8 cellular contexts compared by ENCODE assay signal in genomic region chr3:23916886-23917815, GRCh38. TPM values are rescaled to one million over a fixed set of nuclear protein-coding genes. Genes with fewer than 3 reads are reported as not detected.
DNase-seq lines count a peak whose midpoint lies in the region; TF ChIP-seq lines count a peak whose summit lies in the region.

NKIRAS1 (minus strand) TSS chr3:23916990; CDS start chr3:23910904, 6,086 bp downstream.
RPL15 (plus strand) TSS chr3:23917132; CDS start chr3:23917860, 728 bp downstream.

- in situ Hi-C loops in SK-MEL-5 (cut with HindIII; ENCODE audit: low pct_unique_long_range_greater_than_20kb, low sequenced_read_pairs) = no loop called here

- peak; percentile 95 for DNase-seq in GM04504 (ENCODE audit: low read depth)
- DNase-seq in HEK293T (ENCODE audit: extremely low spot score) = peak; percentile 92
- DNase-seq in MV-4-11 (lab: John Stamatoyannopoulos, UW) = peak; percentile 95
- peak; percentile 97 for DNase-seq in SK-MEL-5 (ENCODE audit: low read depth, low spot score)
- DNase-seq in activated naive CD4-positive, alpha-beta T cell treated with anti-CD3 and anti-CD28 coated beads, Interleukin-2, amount 50 U/mL, for 16 hours = peak; percentile 97
- DNase-seq in globus pallidus (ENCODE audit: low spot score) = peak; percentile 97
- DNase-seq in occipital lobe (lab: John Stamatoyannopoulos, UW) = peak; percentile 95

- H3K27ac ChIP-seq in temporal lobe (ENCODE audit: low read depth, low read length) = peak within 1 kb of the TSS; percentile 64

- POLR2A ChIA-PET in HEK293T (lab: Yijun Ruan, JAX) = interaction anchor here (0.5 to 2.9 kb wide), 82 partner anchors 8 to 1158 kb away, joined by 3 to 62 read pairs (median 4); no protein-coding TSS in a partner anchor

- CTCF ChIA-PET in HEK293T (lab: Yijun Ruan, JAX) = no interaction called here

TF ChIP-seq in HEK293T, 16 proteins besides CTCF, POLR2A, EP300 and RAD21:
- TF ChIP-seq HDGF (IDR thresholded peaks at IDR 0.05; ENCODE audit: borderline replicate concordance) = no peak
- TF ChIP-seq PKNOX1 (IDR thresholded peaks at IDR 0.05) = no peak
- peak; percentile 98 for TF ChIP-seq ELF4 (IDR thresholded peaks at IDR 0.05)
- no peak; the same call in 1 of the 2 replicates for TF ChIP-seq TARDBP (IDR thresholded peaks at IDR 0.05)
- no peak for TF ChIP-seq SP1 (IDR thresholded peaks at IDR 0.05)
- TF ChIP-seq ZNF384 (IDR thresholded peaks at IDR 0.05) = no peak
- TF ChIP-seq LEF1 (IDR thresholded peaks at IDR 0.05; ENCODE audit: borderline replicate concordance) = peak; percentile 51; the same call in 1 of the 2 replicates
- peak; percentile 78 for TF ChIP-seq NFRKB (IDR thresholded peaks at IDR 0.05)
- TF ChIP-seq FOXK2 (IDR thresholded peaks at IDR 0.05) = no peak
- peak; percentile 71; the same call in 1 of the 2 replicates for TF ChIP-seq CTBP1 (IDR thresholded peaks at IDR 0.05; ENCODE audit: borderline replicate concordance)
- no peak for TF ChIP-seq FOXA1 (IDR thresholded peaks at IDR 0.05)
- 0 out of 2 replicates have a peak, but pooled peaks have one; percentile 32 for TF ChIP-seq ARNT (IDR thresholded peaks at IDR 0.05)
- TF ChIP-seq SUZ12 (IDR thresholded peaks at IDR 0.05) = no peak
- no peak for TF ChIP-seq FOXM1 (IDR thresholded peaks at IDR 0.05; ENCODE audit: borderline replicate concordance)
- no peak for TF ChIP-seq BHLHE40 (IDR thresholded peaks at IDR 0.05; ENCODE audit: borderline replicate concordance)
- TF ChIP-seq L3MBTL2 (conservative IDR thresholded peaks at IDR 0.05) = 0 out of 2 replicates have a peak, but pooled peaks have one; percentile 22

RNA-seq across cellular contexts. Expression of gene NKIRAS1, which starts in this region (rescaled TPM):
- total RNA-seq in SK-MEL-5 (2014; rRNA removed; shearing (Covaris generic)) = 15.1 and 16.2 TPM in 2 replicates
- 9.3 and 13.0 TPM in 2 replicates for polyA plus RNA-seq in SK-MEL-5 (2015; cell fraction: cytosol; rRNA removed)
- 3.9 and 10.6 TPM in 2 replicates for polyA plus RNA-seq in SK-MEL-5 (2015; cell fraction: nucleus; rRNA removed)
- total RNA-seq in occipital lobe = 36.5 TPM
- total RNA-seq in temporal lobe = 34.2 TPM

RNA-seq across cellular contexts. Expression of gene RPL15, which starts in this region (rescaled TPM):
- total RNA-seq in SK-MEL-5 (2014; rRNA removed; shearing (Covaris generic)) = 2,511 and 2,872 TPM in 2 replicates
- 3,681 and 4,264 TPM in 2 replicates for polyA plus RNA-seq in SK-MEL-5 (2015; cell fraction: cytosol; rRNA removed)
- 675 and 792 TPM in 2 replicates for polyA plus RNA-seq in SK-MEL-5 (2015; cell fraction: nucleus; rRNA removed)
- total RNA-seq in occipital lobe = 2,822 TPM
- 1,999 TPM for total RNA-seq in temporal lobe

Comparison
In these comparisons a context has a peak if more than half of its experiments do, and no peak if none do; other contexts are left out.
1. Peak in every context shown above with its lines: DNase-seq and H3K27ac ChIP-seq.